Comparison of ENCODE assay signal across 8 cellular contexts in the genomic region with DNA sequence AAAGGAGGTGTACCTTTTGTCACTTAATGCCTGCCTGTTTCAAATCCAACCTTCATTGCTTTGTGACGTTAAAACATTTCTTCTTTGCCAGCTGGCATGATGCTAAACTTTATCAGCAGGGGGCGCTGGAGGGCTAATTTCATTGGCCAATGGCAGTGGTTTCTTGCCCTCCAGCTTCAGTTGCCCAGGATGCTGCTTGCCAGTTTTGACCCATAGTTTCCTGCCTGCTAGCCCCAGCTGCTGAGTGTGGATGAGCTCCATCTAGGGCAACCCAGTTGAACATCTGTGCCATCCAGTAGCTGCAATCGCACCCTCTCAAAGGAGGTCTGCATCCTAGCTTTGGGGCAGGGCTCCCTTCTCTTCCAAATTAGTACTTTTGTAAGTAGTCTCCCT. TPM values are rescaled to one million over a fixed set of nuclear protein-coding genes. Genes with fewer than 3 reads are reported as not detected.
A peak's percentile ranks its signal among the peaks of the same experiment; 100 is the strongest.
DNase-seq lines count a peak whose midpoint lies in the region; ATAC-seq and TF ChIP-seq lines count a peak whose summit lies in the region.

No MANE protein-coding gene starts in this region.

- BruUV-seq in OCI-LY7 (replicated peaks; lab: Mats Ljungman, UMichigan): no TSS peak

- no peak overlapping the region for H2AFZ ChIP-seq in OCI-LY7 (ENCODE audit: low read length)

- H3K4me1 ChIP-seq in OCI-LY7 (ENCODE audit: insufficient read depth, low read length, poor library complexity, severe bottlenecking) (no peaks in the 10 kb centered on the region), neutrophil (ENCODE audit: control insufficient read depth in 1 of 2, insufficient read depth in 1 of 2, low read depth in 1 of 2, low read length in 1 of 2) (no peaks in the 10 kb centered on the region)

- H3K36me3 ChIP-seq in OCI-LY7 (ENCODE audit: insufficient read depth, low read length) (no peaks in the 10 kb centered on the region), neutrophil (no peaks in the 10 kb centered on the region)

- no peak for ATAC-seq in HG02840 (IDR thresholded peaks at IDR 0.05; ENCODE audit: low FRiP score, unreplicated experiment)

- H3K9me3 ChIP-seq in OCI-LY7 (ENCODE audit: low read length): no peaks in the 10 kb centered on the region
- no peaks in the 10 kb centered on the region for H3K9me3 ChIP-seq in neutrophil

- no peaks in the 10 kb centered on the region for H3K27me3 ChIP-seq in neutrophil

- H4K20me1 ChIP-seq in OCI-LY7 (ENCODE audit: insufficient read depth, low read length): no peaks in the 10 kb centered on the region

- intact Hi-C loops in OCI-LY7 (cut with micrococcal nuclease; ENCODE audit: unreplicated experiment): loop anchor here (1.0 to 2.0 kb wide), 2 partner anchors 50 to 51 kb away; no protein-coding TSS in a partner anchor

- POLR2A ChIA-PET in OCI-LY7 (lab: Charles Lee): interaction anchor here (0.7 to 1.4 kb wide), 2 partner anchors 50 to 52 kb away, joined by 3 read pairs; no protein-coding TSS in a partner anchor

- H3K9me2 ChIP-seq in OCI-LY7 (ENCODE audit: insufficient read depth, low read length): no peaks in the 10 kb centered on the region

- H3K4me2 ChIP-seq in OCI-LY7 (ENCODE audit: low read length): no peak overlapping the region

- CTCF ChIA-PET in OCI-LY7 (lab: Charles Lee; ENCODE audit: unreplicated experiment): interaction anchor here (1.2 kb wide), 1 partner anchor 50 kb away, joined by 10 read pairs; no protein-coding TSS in a partner anchor

- TF ChIP-seq CTCF in OCI-LY7 (conservative IDR thresholded peaks at IDR 0.05; ENCODE audit: low read length): peak; percentile 89
- peak; percentile 84 for TF ChIP-seq CTCF in neutrophil (IDR thresholded peaks at IDR 0.05)

- no peaks in the 10 kb centered on the region for H3K79me2 ChIP-seq in OCI-LY7 (ENCODE audit: insufficient read depth, low read depth, low read length)

- DNase-seq in GM03348 (ENCODE audit: low spot score) (peak; percentile 53), HT-29 (ENCODE audit: low spot score) (peak; percentile 73), OCI-LY7 (ENCODE audit: low spot score) (peak; percentile 74), activated T-cell treated with anti-CD3 and anti-CD28 coated beads for 48 hours (ENCODE audit: low read depth) (peak; percentile 70), fibroblast of peridontal ligament (ENCODE audit: extremely low read depth) (peak; percentile 52), substantia nigra (lab: John Stamatoyannopoulos, UW) (peak in 43 of 49 donors; percentile 4 to 80 (median 60))

- H3K4me3 ChIP-seq in OCI-LY7 (ENCODE audit: low read depth, low read length, poor library complexity, severe bottlenecking) (no peak overlapping the region), neutrophil (ENCODE audit: low read depth in 1 of 2, low read length in 1 of 2) (no peak overlapping the region)

- H3K27ac ChIP-seq in OCI-LY7 (ENCODE audit: low read depth, low read length, poor library complexity, severe bottlenecking) (no peak overlapping the region), neutrophil (no peak overlapping the region), substantia nigra (ENCODE audit: low read depth, low read length, poor library complexity, severe bottlenecking) (no peak overlapping the region)

RNA-seq across cellular contexts. Expression of a gene that starts 22.1 kb away (rescaled TPM):
- total RNA-seq in HT-29 (2014; rRNA removed; shearing (Covaris generic)): 0.18 TPM in 1 of 2 replicates, not detected in the other
- total RNA-seq in OCI-LY7 (2014; rRNA removed; shearing (Covaris generic)): not detected in 2 replicates
- 2.0 and 2.9 TPM in 2 replicates for total RNA-seq in OCI-LY7 (2022)

RNA-seq across cellular contexts. Expression of a gene that starts 27.0 kb away (rescaled TPM):
- total RNA-seq in HT-29 (2014; rRNA removed; shearing (Covaris generic)): 22.5 and 32.2 TPM in 2 replicates
- 57.9 and 60.4 TPM in 2 replicates for total RNA-seq in OCI-LY7 (2014; rRNA removed; shearing (Covaris generic))
- total RNA-seq in OCI-LY7 (2022): 75.8 and 76.1 TPM in 2 replicates

RNA-seq across cellular contexts. Expression of a gene that starts 44.4 kb away (rescaled TPM):
- total RNA-seq in HT-29 (2014; rRNA removed; shearing (Covaris generic)): not detected in 2 replicates
- total RNA-seq in OCI-LY7 (2014; rRNA removed; shearing (Covaris generic)): not detected in 2 replicates
- not detected in 2 replicates for total RNA-seq in OCI-LY7 (2022)

RNA-seq across cellular contexts. Expression of a gene that starts 58.3 kb away (rescaled TPM):
- total RNA-seq in HT-29 (2014; rRNA removed; shearing (Covaris generic)): not detected in 2 replicates
- 0.21 and 1.4 TPM in 2 replicates for total RNA-seq in OCI-LY7 (2014; rRNA removed; shearing (Covaris generic))
- not detected in 2 replicates for total RNA-seq in OCI-LY7 (2022)
